ENCODE assay signal across 8 cellular contexts in genomic region chr15:58980351-58980939, GRCh38. TPM values are rescaled to one million over a fixed set of nuclear protein-coding genes. Genes with fewer than 3 reads are reported as not detected.
DNase-seq lines count a peak whose midpoint lies in the region; ATAC-seq and TF ChIP-seq lines count a peak whose summit lies in the region.

No MANE protein-coding gene starts in this region.

- TF ChIP-seq CTCF in BJ (IDR thresholded peaks at IDR 0.05; ENCODE audit: insufficient read depth, low read depth, low read length) (peak; percentile 37; the same call in 1 of the 2 replicates), HCT116 (IDR thresholded peaks at IDR 0.05 in 2 of 3, conservative IDR thresholded peaks at IDR 0.05 in 1 of 3; ENCODE audit: borderline replicate concordance in 1 of 3, insufficient read depth in 1 of 3, low read depth in 2 of 3, low read length in 2 of 3) (peak; percentile 42 to 61 (median 61)), PC-3 (conservative IDR thresholded peaks at IDR 0.05; ENCODE audit: low read depth, low read length) (peak; percentile 60), dorsolateral prefrontal cortex (IDR thresholded peaks at IDR 0.05 in 54 of 56, conservative IDR thresholded peaks at IDR 0.05 in 2 of 56; ENCODE audit: low read depth in 1 of 56, partially characterized antibody in 56 of 56) (peak in 55 of 56 donors; percentile 40 to 90 (median 69)), nephron progenitor cell (IDR thresholded peaks at IDR 0.05) (peak; percentile 46)

- CTCF ChIA-PET in BJ (lab: Yijun Ruan, JAX), result interaction anchor here (0.6 to 3.8 kb wide), 11 partner anchors 10 to 548 kb away, joined by 3 to 17 read pairs (median 5); no protein-coding TSS in a partner anchor
- CTCF ChIA-PET in HCT116 (lab: Charles Lee), result interaction anchor here (0.6 to 1.1 kb wide), 10 partner anchors 17 to 753 kb away, joined by 3 to 6 read pairs (median 4); no protein-coding TSS in a partner anchor
- CTCF ChIA-PET in PC-3 (lab: Charles Lee), result interaction anchor here (0.5 to 1.0 kb wide), 6 partner anchors 19 to 548 kb away, joined by 3 to 6 read pairs (median 4); no protein-coding TSS in a partner anchor

- H3K9me2 ChIP-seq in HCT116 (ENCODE audit: insufficient read depth) (no peaks in the 10 kb centered on the region), PC-3 (replicated peaks; ENCODE audit: low read length) (no peaks in the 10 kb centered on the region)

- no peaks in the 10 kb centered on the region for H3K9me3 ChIP-seq in HCT116 (ENCODE audit: control insufficient read depth in 1 of 2, insufficient read depth in 1 of 2, low read depth in 1 of 2, low read length in 2 of 2)
- no peaks in the 10 kb centered on the region for H3K9me3 ChIP-seq in PC-3 (ENCODE audit: low read length)

- H3K4me1 Mint-ChIP-seq in nephron progenitor cell, result no peaks in the 10 kb centered on the region

- H3K36me3 ChIP-seq in BJ (ENCODE audit: control insufficient read depth, insufficient read depth, low read length), result no peaks in the 10 kb centered on the region
- no peaks in the 10 kb centered on the region for H3K36me3 ChIP-seq in HCT116 (ENCODE audit: control insufficient read depth in 1 of 2, insufficient read depth in 2 of 2, low read length in 2 of 2)
- no peaks in the 10 kb centered on the region for H3K36me3 ChIP-seq in PC-3 (ENCODE audit: low read depth, low read length)

- H3K4me3 ChIP-seq in BJ (ENCODE audit: low read depth, low read length) (no peak overlapping the region), HCT116 (replicated peaks in 1 of 2; ENCODE audit: low read depth in 1 of 2, low read length in 2 of 2) (no peak overlapping the region), PC-3 (ENCODE audit: low read length) (no peak overlapping the region), dorsolateral prefrontal cortex (peak overlapping the region in 4 of 59 donors; percentile 3 to 14 (median 6))

- BruUV-seq in HCT116 (replicated peaks; lab: Mats Ljungman, UMichigan) (no TSS peak), PC-3 (replicated peaks; lab: Mats Ljungman, UMichigan) (no TSS peak)

- H3K4me2 ChIP-seq in HCT116 (ENCODE audit: low read length) (no peak overlapping the region), PC-3 (ENCODE audit: low read length) (no peak overlapping the region)

- TF ChIP-seq RAD21 in HCT116 (IDR thresholded peaks at IDR 0.05; ENCODE audit: low read depth), result peak; percentile 73

- intact Hi-C loops in HCT116 (cut with micrococcal nuclease) (loop anchor here (1.0 to 10.0 kb wide), 3 partner anchors 158 to 654 kb away; no protein-coding TSS in a partner anchor), PC-3 (cut with micrococcal nuclease) (loop anchor here (5.0 kb wide), 2 partner anchors 102 to 522 kb away; no protein-coding TSS in a partner anchor), dorsolateral prefrontal cortex (cut with DNase I) (loop anchor here (10.0 kb wide), 5 partner anchors 154 to 544 kb away; no protein-coding TSS in a partner anchor)

- POLR2A ChIA-PET in BJ (lab: Charles Lee), result no interaction called here
- POLR2A ChIA-PET in HCT116 (lab: Charles Lee), result no interaction called here
- POLR2A ChIA-PET in PC-3 (lab: Charles Lee; ENCODE audit: unreplicated experiment), result interaction anchor here (0.7 kb wide), 1 partner anchor 135 kb away, joined by 8 read pairs; no protein-coding TSS in a partner anchor

- H3K27me3 ChIP-seq in BJ (ENCODE audit: control insufficient read depth, insufficient read depth, low read length) (peaks cover 2% of the 10 kb centered on the region; the same call in 1 of the 2 replicates), HCT116 (ENCODE audit: insufficient read depth, low read length) (no peaks in the 10 kb centered on the region), PC-3 (ENCODE audit: low read length) (no peaks in the 10 kb centered on the region), dorsolateral prefrontal cortex (no peaks in the 10 kb centered on the region)

- H3F3A ChIP-seq in PC-3 (ENCODE audit: low read length, unreplicated experiment), result no peaks in the 10 kb centered on the region

- no peak overlapping the region for H3K9ac ChIP-seq in HCT116 (ENCODE audit: low read length)
- H3K9ac ChIP-seq in PC-3 (ENCODE audit: low read length), result no peak overlapping the region

- DNase-seq in BJ (ENCODE audit: low read depth), result no peak
- peak; percentile 32 for DNase-seq in HCT116 (ENCODE audit: low read depth, low spot score)
- peak; percentile 51 for DNase-seq in PC-3
- DNase-seq in dorsolateral prefrontal cortex, result no peak
- no peak for DNase-seq in nephron progenitor cell
- no peak for DNase-seq in HuH-7.5 (ENCODE audit: low spot score)
- DNase-seq in mesenteric fat pad (ENCODE audit: low spot score), result no peak
- DNase-seq in C1 segment of cervical spinal cord (lab: John Stamatoyannopoulos, UW), result no peak

- H3K27me3 Mint-ChIP-seq in nephron progenitor cell (ENCODE audit: low read depth, poor library complexity), result peaks cover 40% of the 10 kb centered on the region

- TF ChIP-seq POLR2A in HCT116 (IDR thresholded peaks at IDR 0.05; ENCODE audit: borderline replicate concordance, extremely low read depth, insufficient read depth, insufficient read length), result no peak

- ATAC-seq in HCT116 (no peak), PC-3 (no peak)

- no peaks in the 10 kb centered on the region for H3K4me1 ChIP-seq in HCT116 (ENCODE audit: control insufficient read depth in 1 of 2, insufficient read depth in 2 of 2, low read length in 2 of 2)
- H3K4me1 ChIP-seq in PC-3 (ENCODE audit: insufficient read depth, low read length), result no peaks in the 10 kb centered on the region

- RAD21 ChIA-PET in HCT116 (lab: Charles Lee; ENCODE audit: low non-redundant PET in 1 of 2, low total read pairs in 2 of 2, uncharacterized antibody in 2 of 2, unreplicated experiment in 2 of 2), result no interaction called here

- no peaks in the 10 kb centered on the region for H3K36me3 Mint-ChIP-seq in nephron progenitor cell (ENCODE audit: low read depth)

- H3K27ac ChIP-seq in HCT116 (ENCODE audit: low read depth, low read length), result no peak overlapping the region
- H3K27ac ChIP-seq in PC-3 (ENCODE audit: low read length), result no peak overlapping the region
- H3K27ac ChIP-seq in dorsolateral prefrontal cortex, result no peak overlapping the region

- H2AFZ ChIP-seq in HCT116 (ENCODE audit: low read depth, low read length, poor library complexity, severe bottlenecking), result peak overlapping the region; percentile 28
- H2AFZ ChIP-seq in PC-3 (ENCODE audit: low read length), result no peak overlapping the region

- no peaks in the 10 kb centered on the region for H3K9me3 Mint-ChIP-seq in nephron progenitor cell

- no peak overlapping the region for H3K4me3 Mint-ChIP-seq in nephron progenitor cell

- H3K79me2 ChIP-seq in HCT116 (ENCODE audit: insufficient read depth, low read length) (no peaks in the 10 kb centered on the region), PC-3 (ENCODE audit: low read length) (no peaks in the 10 kb centered on the region)

- H4K20me1 ChIP-seq in HCT116 (ENCODE audit: insufficient read depth), result no peaks in the 10 kb centered on the region
- no peaks in the 10 kb centered on the region for H4K20me1 ChIP-seq in PC-3 (ENCODE audit: low read length)

- H3K27ac Mint-ChIP-seq in nephron progenitor cell, result no peak overlapping the region

TF ChIP-seq in HCT116, 20 proteins besides CTCF, POLR2A, EP300 and RAD21:
- TF ChIP-seq ATF3 (IDR thresholded peaks at IDR 0.05) (no peak), MAX (IDR thresholded peaks at IDR 0.05) (no peak), SIN3A (IDR thresholded peaks at IDR 0.05; ENCODE audit: low read depth) (no peak), EGR1 (IDR thresholded peaks at IDR 0.05; ENCODE audit: low read depth) (no peak)

RNA-seq across cellular contexts. Expression of gene RNF111, which starts 7.0 kb away (rescaled TPM):
- polyA plus RNA-seq in BJ (2011; rRNA removed), result 21.6 and 28.7 TPM in 2 replicates
- 51.3 and 70.3 TPM in 2 replicates for polyA minus RNA-seq in BJ (2011; rRNA and poly(A)+ RNA removed)
- total RNA-seq in HCT116 (2021; ENCODE audit: unreplicated experiment) (31.5 TPM), PC-3 (2014; rRNA removed) (13.3 and 18.3 TPM in 2 replicates), dorsolateral prefrontal cortex (10 to 100 TPM; 46.8 to 85.1 (median 63.3) TPM), mesenteric fat pad (31.8 TPM)
- polyA plus RNA-seq in HCT116 (2012), result 16.5 and 19.1 TPM in 2 replicates

RNA-seq across cellular contexts. Expression of gene SLTM, which starts 47.0 kb away (rescaled TPM):
- polyA plus RNA-seq in BJ (2011; rRNA removed), result 14.3 and 25.5 TPM in 2 replicates
- 25.5 and 42.6 TPM in 2 replicates for polyA minus RNA-seq in BJ (2011; rRNA and poly(A)+ RNA removed)
- 88.7 TPM for total RNA-seq in HCT116 (2021; ENCODE audit: unreplicated experiment)
- 75.8 and 94.9 TPM in 2 replicates for polyA plus RNA-seq in HCT116 (2012)
- total RNA-seq in PC-3 (2014; rRNA removed), result 103 and 107 TPM in 2 replicates
- 100 to 1,000 TPM in 31 of 120 experiments, 10 to 100 TPM in 89; 60.6 to 122 (median 90.8) TPM for total RNA-seq in dorsolateral prefrontal cortex
- 85.7 TPM for total RNA-seq in mesenteric fat pad

Comparison
In these comparisons a context has a peak if more than half of its experiments do, and no peak if none do; other contexts are left out.
1. DNase-seq: peak in HCT116 (single experiment) and PC-3 (single experiment); none in BJ (single experiment), dorsolateral prefrontal cortex (0 of 10), nephron progenitor cell (single experiment), HuH-7.5 (single experiment), mesenteric fat pad (single experiment) and C1 segment of cervical spinal cord (0 of 14).
2. Peak in every context shown above with its lines, with median percentiles within 50 percentile points of each other: CTCF ChIP-seq.